8 cellular contexts compared by ENCODE assay signal in the genomic region with DNA sequence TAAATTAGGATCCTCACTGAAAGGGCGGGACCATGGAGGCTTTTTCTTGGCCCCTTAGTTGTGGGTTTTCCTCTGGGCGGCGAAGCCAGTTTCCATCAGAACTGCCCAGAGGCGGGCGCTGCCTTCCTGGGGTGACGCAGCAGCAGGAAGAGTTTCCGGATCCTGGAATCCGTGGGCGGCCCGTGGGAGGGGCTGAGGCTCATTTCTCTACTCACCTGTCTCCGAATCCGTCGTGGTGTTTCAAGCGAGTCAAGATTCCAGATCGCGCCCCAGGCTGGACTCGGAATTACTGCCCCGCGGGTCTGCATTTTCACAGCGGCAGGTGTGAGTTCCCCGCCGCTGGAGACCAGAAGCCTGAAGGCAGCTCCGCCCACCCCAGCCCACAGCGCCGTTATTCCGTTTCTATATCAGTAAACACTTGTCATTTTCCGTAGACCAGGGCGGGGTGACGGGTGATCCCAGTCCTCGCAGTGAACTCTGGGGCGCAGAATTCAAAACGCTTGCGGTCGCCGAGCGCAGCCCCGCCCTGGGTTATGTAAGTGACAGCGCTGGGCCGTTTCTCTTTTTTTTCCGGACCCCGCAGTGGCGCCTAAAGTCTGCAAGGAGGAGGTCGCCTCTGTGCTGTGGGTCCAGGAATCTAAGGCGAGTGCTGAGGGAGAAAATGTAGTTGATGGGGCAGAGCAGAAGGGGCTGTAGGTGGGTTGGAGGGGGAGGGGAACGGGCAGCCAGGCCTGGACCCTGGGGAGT. TPM values are rescaled to one million over a fixed set of nuclear protein-coding genes. Genes with fewer than 3 reads are reported as not detected.
DNase-seq lines count a peak whose midpoint lies in the region; ATAC-seq and TF ChIP-seq lines count a peak whose summit lies in the region.

No MANE protein-coding gene starts in this region.

- POLR2A ChIA-PET in naive thymus-derived CD4-positive, alpha-beta T cell (lab: Charles Lee): interaction anchor here (0.6 to 5.8 kb wide), 44 partner anchors 10 to 1783 kb away, joined by 3 to 131 read pairs (median 4); partner anchors contain the start of genes CCHCR1, HLA-B, MDC1 and NCR3

- H3K4me3 Mint-ChIP-seq in activated T-cell treated with anti-CD3 and anti-CD28 coated beads, Interleukin-2, amount 50 U/mL, for 72 hours: peak overlapping the region; percentile 84 to 98
- peak overlapping the region; percentile 84 to 99 (median 89) for H3K4me3 Mint-ChIP-seq in naive thymus-derived CD4-positive, alpha-beta T cell
- peak overlapping the region; percentile 62 for H3K4me3 Mint-ChIP-seq in stimulated activated memory B cell treated with anti-CD40 and anti-IgM and Interleukin-4, amounts not matched to agents 10 μg/mL and 1 μg/mL and 100 μg/mL, for 72 hours

- peak; percentile 57 to 64 for TF ChIP-seq POLR2A in Peyer's patch (IDR thresholded peaks at IDR 0.05)

- H3K9me3 Mint-ChIP-seq in activated T-cell treated with anti-CD3 and anti-CD28 coated beads, Interleukin-2, amount 50 U/mL, for 72 hours: peaks cover 3 to 6% of the 10 kb centered on the region in 2 donors
- H3K9me3 Mint-ChIP-seq in naive thymus-derived CD4-positive, alpha-beta T cell: peaks cover 0 to 6% (median 0%) of the 10 kb centered on the region in 11 donors
- no peaks in the 10 kb centered on the region for H3K9me3 Mint-ChIP-seq in stimulated activated memory B cell treated with anti-CD40 and anti-IgM and Interleukin-4, amounts not matched to agents 10 μg/mL and 1 μg/mL and 100 μg/mL, for 72 hours

- peak overlapping the region; percentile 88 for H3K27ac Mint-ChIP-seq in activated T-cell treated with anti-CD3 and anti-CD28 coated beads, Interleukin-2, amount 50 U/mL, for 72 hours
- H3K27ac Mint-ChIP-seq in naive thymus-derived CD4-positive, alpha-beta T cell: peak overlapping the region; percentile 82 to 100 (median 97)
- peak overlapping the region; percentile 89 for H3K27ac Mint-ChIP-seq in stimulated activated memory B cell treated with anti-CD40 and anti-IgM and Interleukin-4, amounts not matched to agents 10 μg/mL and 1 μg/mL and 100 μg/mL, for 72 hours

- H3K36me3 ChIP-seq in Peyer's patch: no peaks in the 10 kb centered on the region
- H3K36me3 ChIP-seq in naive thymus-derived CD4-positive, alpha-beta T cell (ENCODE audit: control insufficient read depth in 2 of 3, insufficient read depth in 3 of 3, low read length in 3 of 3): peaks cover 0 to 19% (median 0%) of the 10 kb centered on the region in 3 experiments

- H3K27me3 ChIP-seq in Peyer's patch: no peaks in the 10 kb centered on the region
- H3K27me3 ChIP-seq in naive thymus-derived CD4-positive, alpha-beta T cell (ENCODE audit: control insufficient read depth in 2 of 2, insufficient read depth in 2 of 2, low read length in 2 of 2): no peaks in the 10 kb centered on the region

- peaks cover 50% of the 10 kb centered on the region for H3K4me1 Mint-ChIP-seq in activated T-cell treated with anti-CD3 and anti-CD28 coated beads, Interleukin-2, amount 50 U/mL, for 72 hours (ENCODE audit: low read depth)
- peaks cover 47 to 69% (median 59%) of the 10 kb centered on the region in 7 donors for H3K4me1 Mint-ChIP-seq in naive thymus-derived CD4-positive, alpha-beta T cell
- peaks cover 42% of the 10 kb centered on the region for H3K4me1 Mint-ChIP-seq in stimulated activated memory B cell treated with anti-CD40 and anti-IgM and Interleukin-4, amounts not matched to agents 10 μg/mL and 1 μg/mL and 100 μg/mL, for 72 hours

- no peaks in the 10 kb centered on the region for H3K27me3 Mint-ChIP-seq in activated T-cell treated with anti-CD3 and anti-CD28 coated beads, Interleukin-2, amount 50 U/mL, for 72 hours (ENCODE audit: low read depth)
- H3K27me3 Mint-ChIP-seq in naive thymus-derived CD4-positive, alpha-beta T cell: peaks cover 0 to 3% (median 0%) of the 10 kb centered on the region in 5 donors
- no peaks in the 10 kb centered on the region for H3K27me3 Mint-ChIP-seq in stimulated activated memory B cell treated with anti-CD40 and anti-IgM and Interleukin-4, amounts not matched to agents 10 μg/mL and 1 μg/mL and 100 μg/mL, for 72 hours

- peak; percentile 60 for ATAC-seq in GM21723 (IDR thresholded peaks at IDR 0.05; ENCODE audit: unreplicated experiment)
- peak; percentile 82 to 87 for ATAC-seq in activated T-cell treated with anti-CD3 and anti-CD28 coated beads, Interleukin-2, amount 50 U/mL, for 72 hours (replicated peaks in 1 of 2)
- peak; percentile 88 for ATAC-seq in naive thymus-derived CD4-positive, alpha-beta T cell
- ATAC-seq in stimulated activated memory B cell treated with anti-CD40 and anti-IgM and Interleukin-4, amounts not matched to agents 10 μg/mL and 1 μg/mL and 100 μg/mL, for 72 hours: peak; percentile 91

- intact Hi-C loops in naive thymus-derived CD4-positive, alpha-beta T cell (cut with micrococcal nuclease): loop anchor here (1.0 to 5.0 kb wide), 10 partner anchors 39 to 580 kb away; partner anchors contain the start of genes HLA-B (in 2 of the 2), HLA-C (in 2 of the 2), TCF19 (in 2 of the 2) and MRPS18B (in 1 of the 2)

- peak overlapping the region; percentile 52 to 76 (median 62) for H3K4me3 ChIP-seq in Peyer's patch
- peak overlapping the region; percentile 82 for H3K4me3 ChIP-seq in naive thymus-derived CD4-positive, alpha-beta T cell (ENCODE audit: low read length)

- no peaks in the 10 kb centered on the region for H3K9me3 ChIP-seq in Peyer's patch
- no peaks in the 10 kb centered on the region for H3K9me3 ChIP-seq in naive thymus-derived CD4-positive, alpha-beta T cell (ENCODE audit: control insufficient read depth in 2 of 3, low read length in 3 of 3)

- peak; percentile 87 for DNase-seq in DMS153 (lab: John Stamatoyannopoulos, UW)
- peak; percentile 77 for DNase-seq in KG1 (lab: John Stamatoyannopoulos, UW)
- peak; percentile 95 to 98 (median 96) for DNase-seq in Peyer's patch
- DNase-seq in activated T-cell treated with anti-CD3 and anti-CD28 coated beads, Interleukin-2, amount 50 U/mL, for 72 hours: peak; percentile 93 to 96
- peak; percentile 73 for DNase-seq in fibroblast of gingiva (ENCODE audit: low read depth)
- peak; percentile 78 to 98 (median 96) for DNase-seq in naive thymus-derived CD4-positive, alpha-beta T cell

- CTCF ChIA-PET in naive thymus-derived CD4-positive, alpha-beta T cell (lab: Charles Lee): interaction anchor here (0.7 to 5.1 kb wide), 13 partner anchors 55 to 205 kb away, joined by 3 to 79 read pairs (median 4); partner anchors contain the start of genes MICA and PSORS1C2

- peak overlapping the region; percentile 93 to 96 (median 96) for H3K27ac ChIP-seq in Peyer's patch
- H3K27ac ChIP-seq in naive thymus-derived CD4-positive, alpha-beta T cell (ENCODE audit: low read depth, low read length): peak overlapping the region; percentile 100

- no peak for TF ChIP-seq CTCF in Peyer's patch (IDR thresholded peaks at IDR 0.05)

- peaks cover 0 to 23% (median 12%) of the 10 kb centered on the region in 4 donors for H3K4me1 ChIP-seq in Peyer's patch
- peaks cover 27 to 28% of the 10 kb centered on the region in 2 donors for H3K4me1 ChIP-seq in naive thymus-derived CD4-positive, alpha-beta T cell (ENCODE audit: control insufficient read depth in 2 of 2, insufficient read depth in 2 of 2, low read length in 2 of 2)

- peaks cover 12 to 22% of the 10 kb centered on the region in 2 donors for H3K36me3 Mint-ChIP-seq in activated T-cell treated with anti-CD3 and anti-CD28 coated beads, Interleukin-2, amount 50 U/mL, for 72 hours (ENCODE audit: insufficient read depth in 2 of 2)
- peaks cover 5 to 39% (median 11%) of the 10 kb centered on the region in 5 donors for H3K36me3 Mint-ChIP-seq in naive thymus-derived CD4-positive, alpha-beta T cell
- H3K36me3 Mint-ChIP-seq in stimulated activated memory B cell treated with anti-CD40 and anti-IgM and Interleukin-4, amounts not matched to agents 10 μg/mL and 1 μg/mL and 100 μg/mL, for 72 hours: peaks cover 11% of the 10 kb centered on the region

RNA-seq across cellular contexts. Expression of gene POU5F1, which starts 27.2 kb away (rescaled TPM):
- 100 to 1,000 TPM in 1 of 4 donors, 10 to 100 TPM in 3; 14.9 to 121 (median 45.0) TPM for total RNA-seq in Peyer's patch
- total RNA-seq in activated T-cell treated with anti-CD3 and anti-CD28 coated beads, Interleukin-2, amount 50 U/mL, for 72 hours: under 1 TPM in 1 of 2 donors, not detected in 1; 0.09 TPM
- under 1 TPM in 1 of 5 experiments, not detected in 4; 0.46 TPM for total RNA-seq in naive thymus-derived CD4-positive, alpha-beta T cell
- under 1 TPM in 1 of 2 donors, not detected in 1; 0.18 TPM for polyA plus RNA-seq in naive thymus-derived CD4-positive, alpha-beta T cell

RNA-seq across cellular contexts. Expression of gene TCF19, which starts 39.3 kb away (rescaled TPM):
- 10 to 100 TPM in 1 of 4 donors, 1 to 10 TPM in 3; 4.0 to 28.9 (median 7.1) TPM for total RNA-seq in Peyer's patch
- total RNA-seq in activated T-cell treated with anti-CD3 and anti-CD28 coated beads, Interleukin-2, amount 50 U/mL, for 72 hours: 10 to 100 TPM; 63.8 to 82.7 TPM
- total RNA-seq in naive thymus-derived CD4-positive, alpha-beta T cell: 10 to 100 TPM in 1 of 5 experiments, 1 to 10 TPM in 4; 4.3 to 78.9 (median 9.4) TPM
- 1 to 10 TPM; 9.4 to 9.7 TPM for polyA plus RNA-seq in naive thymus-derived CD4-positive, alpha-beta T cell

RNA-seq across cellular contexts. Expression of gene CCHCR1, which starts 40.1 kb away (rescaled TPM):
- total RNA-seq in Peyer's patch: 10 to 100 TPM; 28.3 to 86.6 (median 36.2) TPM
- total RNA-seq in activated T-cell treated with anti-CD3 and anti-CD28 coated beads, Interleukin-2, amount 50 U/mL, for 72 hours: 10 to 100 TPM; 47.5 to 64.2 TPM
- total RNA-seq in naive thymus-derived CD4-positive, alpha-beta T cell: 10 to 100 TPM; 20.1 to 46.4 (median 35.5) TPM
- 10 to 100 TPM in 1 of 2 donors, 1 to 10 TPM in 1; 6.9 to 11.1 TPM for polyA plus RNA-seq in naive thymus-derived CD4-positive, alpha-beta T cell

RNA-seq across cellular contexts. Expression of gene PSORS1C2, which starts 58.9 kb away (rescaled TPM):
- total RNA-seq in Peyer's patch: not detected
- not detected for total RNA-seq in activated T-cell treated with anti-CD3 and anti-CD28 coated beads, Interleukin-2, amount 50 U/mL, for 72 hours
- not detected for total RNA-seq in naive thymus-derived CD4-positive, alpha-beta T cell
- polyA plus RNA-seq in naive thymus-derived CD4-positive, alpha-beta T cell: not detected

Comparison
In these comparisons a context has a peak if more than half of its experiments do, and no peak if none do; other contexts are left out.
1. Peak in every context shown above with its lines: DNase-seq, ATAC-seq, H3K4me3 ChIP-seq and H3K27ac ChIP-seq.
2. RNA of gene POU5F1, which starts 27.2 kb away (total RNA-seq): 14.9 to 121 TPM in Peyer's patch; 0.09 TPM in activated T-cell treated with anti-CD3 and anti-CD28 coated beads, Interleukin-2, amount 50 U/mL, for 72 hours and 0.46 TPM in naive thymus-derived CD4-positive, alpha-beta T cell; every median in the first group is over 10 times any median in the second.